ENCODE assay signal across 17 cellular contexts in genomic region chr11:33874910-33875490, GRCh38. TPM values are rescaled to one million over a fixed set of nuclear protein-coding genes. Genes with fewer than 3 reads are reported as not detected.
"Had no signal": no experiment of that assay in that cellular context is flagged by ENCODE, and none has a peak within 500 bp of the region (broad histone marks: within the 10 kb centered on the region; RNA-seq: fewer than 3 reads in every experiment).

No MANE protein-coding gene starts in this region.

- H3K4me3 ChIP-seq: adrenal gland, breast epithelium, gastrocnemius medialis, heart right ventricle, prostate gland, tibial artery had no signal

- H3K9me3 ChIP-seq: adrenal gland, breast epithelium, gastrocnemius medialis, heart right ventricle, prostate gland, tibial artery had no signal

- H3K27ac ChIP-seq: adrenal gland, breast epithelium, gastrocnemius medialis, heart right ventricle, prostate gland, tibial artery had no signal

- H3K36me3 ChIP-seq: adrenal gland, breast epithelium, gastrocnemius medialis, heart right ventricle, prostate gland, tibial artery had no signal

- DNase-seq: activated CD4-positive, alpha-beta T cell treated with anti-CD3 and anti-CD28 coated beads, Interleukin-2, amount 50 U/mL, for 4 hours; activated gamma-delta T cell; cerebellar nuclear complex; cortex of kidney; effector CD4-positive, alpha-beta T cell; gastrocnemius medialis; heart right ventricle; kidney glomerular epithelial cell; left ventricle myocardium superior; right cardiac atrium; stimulated activated naive CD8-positive, alpha-beta T cell treated with anti-CD3 and anti-CD28 coated beads, Interleukin-15, Interleukin-2, amounts not matched to agents 100 U/mL and 50 U/mL, for 24 hours; substantia nigra; tibial artery had no signal

- H3K27me3 ChIP-seq: adrenal gland, gastrocnemius medialis had no signal

- H3K4me1 ChIP-seq: breast epithelium, prostate gland had no signal

RNA-seq across cellular contexts. Expression of gene LMO2, which starts 16.9 kb away (rescaled TPM):
- total RNA-seq: activated naive CD4-positive, alpha-beta T cell treated with anti-CD3 and anti-CD28 coated beads, Interleukin-2, amount 50 U/mL, for 72 hours had no signal
